In genomic region chr22:45246060-45246985, GRCh38 we compare ENCODE assay signal across 8 cellular contexts. TPM values are rescaled to one million over a fixed set of nuclear protein-coding genes. Genes with fewer than 3 reads are reported as not detected.
DNase-seq lines count a peak whose midpoint lies in the region; ATAC-seq and TF ChIP-seq lines count a peak whose summit lies in the region.

No MANE protein-coding gene starts in this region.

- H3K79me2 ChIP-seq in OCI-LY3 (ENCODE audit: low read length), result no peaks in the 10 kb centered on the region

- no peaks in the 10 kb centered on the region for H3K9me3 ChIP-seq in BLaER1
- H3K9me3 ChIP-seq in OCI-LY3 (ENCODE audit: insufficient read depth, low read length), result no peaks in the 10 kb centered on the region
- no peaks in the 10 kb centered on the region for H3K9me3 ChIP-seq in CD4-positive, alpha-beta T cell (ENCODE audit: control insufficient read depth, low read length)

- H2AFZ ChIP-seq in OCI-LY3 (ENCODE audit: low read depth, low read length), result 0 out of 2 replicates have a peak overlapping the region, but pooled peaks have one; percentile 12

- H3K27ac ChIP-seq in BLaER1 (no peak overlapping the region), OCI-LY3 (ENCODE audit: low read length) (no peak overlapping the region)
- H3K27ac ChIP-seq in CD4-positive, alpha-beta T cell (ENCODE audit: low read depth, low read length), result no peak overlapping the region

- DNase-seq in epidermal melanocyte (ENCODE audit: insufficient read length, low spot score), result peak; percentile 87
- DNase-seq in naive thymus-derived CD8-positive, alpha-beta T cell, result no peak
- no peak for DNase-seq in activated CD8-positive, alpha-beta memory T cell treated with anti-CD3 and anti-CD28 coated beads, Interleukin-2, amount 50 U/mL, for 48 hours
- DNase-seq in T-helper 2 cell treated with Interferon-gamma antibody and Interleukin-4, amounts not matched to agents 5 μg/mL and 100 μg/mL, for 36 hours (ENCODE audit: low spot score), result no peak
- no peak for DNase-seq in CD4-positive, alpha-beta T cell

- TF ChIP-seq CTCF in OCI-LY3 (IDR thresholded peaks at IDR 0.05; ENCODE audit: low read depth, low read length), result no peak
- no peak for TF ChIP-seq CTCF in CD4-positive, alpha-beta T cell (IDR thresholded peaks at IDR 0.05)

- peaks cover 4 to 61% (median 28%) of the 10 kb centered on the region in 4 donors for H3K4me1 Mint-ChIP-seq in naive thymus-derived CD8-positive, alpha-beta T cell
- H3K4me1 Mint-ChIP-seq in T-helper 2 cell treated with Interferon-gamma antibody and Interleukin-4, amounts not matched to agents 5 μg/mL and 100 μg/mL, for 36 hours (ENCODE audit: low read depth), result peaks cover 4% of the 10 kb centered on the region
- H3K4me1 Mint-ChIP-seq in CD4-positive, alpha-beta T cell (ENCODE audit: low read depth), result peaks cover 5% of the 10 kb centered on the region

- intact Hi-C loops in CD4-positive, alpha-beta T cell (cut with DNase I, micrococcal nuclease), result loop anchor here in 1 of 2 experiments (10.0 kb wide), 1 partner anchor 808 kb away; no protein-coding TSS in a partner anchor

- no peaks in the 10 kb centered on the region for H3K36me3 ChIP-seq in BLaER1
- H3K36me3 ChIP-seq in OCI-LY3 (replicated peaks; ENCODE audit: low read depth, low read length), result no peaks in the 10 kb centered on the region

- H3K27ac Mint-ChIP-seq in naive thymus-derived CD8-positive, alpha-beta T cell, result peak overlapping the region in 7 of 10 donors; percentile 27 to 88 (median 86)
- no peak overlapping the region for H3K27ac Mint-ChIP-seq in T-helper 2 cell treated with Interferon-gamma antibody and Interleukin-4, amounts not matched to agents 5 μg/mL and 100 μg/mL, for 36 hours
- H3K27ac Mint-ChIP-seq in CD4-positive, alpha-beta T cell, result no peak overlapping the region

- H3K4me3 Mint-ChIP-seq in naive thymus-derived CD8-positive, alpha-beta T cell, result peak overlapping the region in 5 of 10 donors; percentile 38 to 80 (median 57)
- no peak overlapping the region for H3K4me3 Mint-ChIP-seq in T-helper 2 cell treated with Interferon-gamma antibody and Interleukin-4, amounts not matched to agents 5 μg/mL and 100 μg/mL, for 36 hours
- no peak overlapping the region for H3K4me3 Mint-ChIP-seq in CD4-positive, alpha-beta T cell

- H3K9me3 Mint-ChIP-seq in naive thymus-derived CD8-positive, alpha-beta T cell, result no peaks in the 10 kb centered on the region
- H3K9me3 Mint-ChIP-seq in T-helper 2 cell treated with Interferon-gamma antibody and Interleukin-4, amounts not matched to agents 5 μg/mL and 100 μg/mL, for 36 hours, result no peaks in the 10 kb centered on the region
- H3K9me3 Mint-ChIP-seq in CD4-positive, alpha-beta T cell, result no peaks in the 10 kb centered on the region

- H3K9ac ChIP-seq in BLaER1 (no peak overlapping the region), OCI-LY3 (ENCODE audit: low read length) (no peak overlapping the region)

- H3K36me3 Mint-ChIP-seq in naive thymus-derived CD8-positive, alpha-beta T cell, result no peaks in the 10 kb centered on the region
- H3K36me3 Mint-ChIP-seq in T-helper 2 cell treated with Interferon-gamma antibody and Interleukin-4, amounts not matched to agents 5 μg/mL and 100 μg/mL, for 36 hours (ENCODE audit: low read depth), result no peaks in the 10 kb centered on the region
- no peaks in the 10 kb centered on the region for H3K36me3 Mint-ChIP-seq in CD4-positive, alpha-beta T cell (ENCODE audit: low read depth)

- H3K27me3 Mint-ChIP-seq in naive thymus-derived CD8-positive, alpha-beta T cell, result no peaks in the 10 kb centered on the region
- H3K27me3 Mint-ChIP-seq in T-helper 2 cell treated with Interferon-gamma antibody and Interleukin-4, amounts not matched to agents 5 μg/mL and 100 μg/mL, for 36 hours (ENCODE audit: low read depth), result no peaks in the 10 kb centered on the region
- no peaks in the 10 kb centered on the region for H3K27me3 Mint-ChIP-seq in CD4-positive, alpha-beta T cell

- H3K27me3 ChIP-seq in BLaER1 (no peaks in the 10 kb centered on the region), OCI-LY3 (ENCODE audit: low read depth, low read length) (peaks cover 19% of the 10 kb centered on the region)
- no peaks in the 10 kb centered on the region for H3K27me3 ChIP-seq in CD4-positive, alpha-beta T cell (ENCODE audit: control insufficient read depth, insufficient read depth, low read length)

- POLR2A ChIA-PET in naive thymus-derived CD8-positive, alpha-beta T cell (lab: Charles Lee), result no interaction called here
- POLR2A ChIA-PET in CD4-positive, alpha-beta T cell (lab: Charles Lee), result no interaction called here

- H3K4me1 ChIP-seq in BLaER1 (peaks cover 39% of the 10 kb centered on the region), OCI-LY3 (ENCODE audit: low read length) (peaks cover 26% of the 10 kb centered on the region)

- H3K4me3 ChIP-seq in BLaER1 (no peak overlapping the region), OCI-LY3 (ENCODE audit: low read length) (peak overlapping the region; percentile 10; the same call in 1 of the 2 replicates)

- ATAC-seq in naive thymus-derived CD8-positive, alpha-beta T cell, result no peak
- no peak for ATAC-seq in GM18909 (IDR thresholded peaks at IDR 0.05; ENCODE audit: poor library complexity, unreplicated experiment)
- no peak for ATAC-seq in CD4-positive, alpha-beta T cell (ENCODE audit: poor library complexity)

- CTCF ChIA-PET in CD4-positive, alpha-beta T cell (lab: Charles Lee), result no interaction called here

- no peaks in the 10 kb centered on the region for H4K20me1 ChIP-seq in BLaER1
- H4K20me1 ChIP-seq in OCI-LY3 (ENCODE audit: insufficient read depth, low read length), result no peaks in the 10 kb centered on the region

- H3K4me2 ChIP-seq in BLaER1 (peak overlapping the region; percentile 16; the same call in 1 of the 2 replicates), OCI-LY3 (ENCODE audit: low read length) (peak overlapping the region; percentile 43)

RNA-seq across cellular contexts. Expression of gene KIAA0930, which starts 5.6 kb away (rescaled TPM):
- 10 to 100 TPM; 28.5 to 29.1 TPM for total RNA-seq in naive thymus-derived CD8-positive, alpha-beta T cell
- 1 to 10 TPM in 2 of 3 donors, under 1 TPM in 1; 0.87 to 2.9 (median 2.6) TPM for polyA plus RNA-seq in naive thymus-derived CD8-positive, alpha-beta T cell
- 1 to 10 TPM; 6.7 to 7.4 TPM for total RNA-seq in CD4-positive, alpha-beta T cell

RNA-seq across cellular contexts. Expression of gene UPK3A, which starts 38.4 kb away (rescaled TPM):
- total RNA-seq in naive thymus-derived CD8-positive, alpha-beta T cell, result not detected
- not detected for polyA plus RNA-seq in naive thymus-derived CD8-positive, alpha-beta T cell
- not detected for total RNA-seq in CD4-positive, alpha-beta T cell

Comparison
In these comparisons a context has a peak if more than half of its experiments do, and no peak if none do; other contexts are left out.
1. H3K27ac Mint-ChIP-seq: peak in naive thymus-derived CD8-positive, alpha-beta T cell (7 of 10); none in T-helper 2 cell treated with Interferon-gamma antibody and Interleukin-4, amounts not matched to agents 5 μg/mL and 100 μg/mL, for 36 hours (single experiment) and CD4-positive, alpha-beta T cell (single experiment).